Comparison of ENCODE assay signal across 9 cellular contexts in genomic region chr1:156813298-156813697, GRCh38. TPM values are rescaled to one million over a fixed set of nuclear protein-coding genes. Genes with fewer than 3 reads are reported as not detected.
DNase-seq lines count a peak whose midpoint lies in the region; ATAC-seq, FAIRE-seq and TF ChIP-seq lines count a peak whose summit lies in the region.
"Had no signal": no experiment of that assay in that cellular context is flagged by ENCODE, and none has a peak within 500 bp of the region (broad histone marks: within the 10 kb centered on the region; RNA-seq: fewer than 3 reads in every experiment).

No MANE protein-coding gene starts in this region.

- no peaks in the 10 kb centered on the region for H3K79me2 ChIP-seq in keratinocyte (ENCODE audit: control insufficient read depth, insufficient read depth, low read length)

- H3K27ac ChIP-seq in keratinocyte (ENCODE audit: control insufficient read depth, insufficient read depth, low read length), result no peak overlapping the region
- no peak overlapping the region for H3K27ac ChIP-seq in adrenal gland

- H3K4me3 Mint-ChIP-seq in activated naive CD8-positive, alpha-beta T cell, result peak overlapping the region; percentile 93
- H3K4me3 Mint-ChIP-seq in stimulated activated naive CD8-positive, alpha-beta T cell treated with anti-CD3 and anti-CD28 coated beads, Interleukin-15, amount 100 ng/mL, for 72 hours, result peak overlapping the region; percentile 93 to 96

- H3K27ac Mint-ChIP-seq in activated naive CD8-positive, alpha-beta T cell, result peak overlapping the region; percentile 72
- H3K27ac Mint-ChIP-seq in stimulated activated naive CD8-positive, alpha-beta T cell treated with anti-CD3 and anti-CD28 coated beads, Interleukin-15, amount 100 ng/mL, for 72 hours, result no peak overlapping the region

- H3K9ac ChIP-seq in keratinocyte (ENCODE audit: control insufficient read depth, extremely low read depth, insufficient read depth, low read length), result no peak overlapping the region

- TF ChIP-seq POLR2A in adrenal gland (IDR thresholded peaks at IDR 0.05) (no peak), H54 (IDR thresholded peaks at IDR 0.05; ENCODE audit: low read depth, low read length) (no peak)

- no peaks in the 10 kb centered on the region for H3K36me3 ChIP-seq in keratinocyte (ENCODE audit: control insufficient read depth in 2 of 2, extremely low read depth in 1 of 2, insufficient read depth in 2 of 2, low read length in 2 of 2)
- no peaks in the 10 kb centered on the region for H3K36me3 ChIP-seq in adrenal gland (replicated peaks in 1 of 2)

- H4K20me1 ChIP-seq in keratinocyte (ENCODE audit: control insufficient read depth, extremely low read depth, insufficient read depth, low read length), result no peaks in the 10 kb centered on the region

- H3K9me3 Mint-ChIP-seq in activated naive CD8-positive, alpha-beta T cell (ENCODE audit: low read depth), result no peaks in the 10 kb centered on the region
- H3K9me3 Mint-ChIP-seq in stimulated activated naive CD8-positive, alpha-beta T cell treated with anti-CD3 and anti-CD28 coated beads, Interleukin-15, amount 100 ng/mL, for 72 hours, result no peaks in the 10 kb centered on the region

- no peak for FAIRE-seq in keratinocyte (lab: Jason Lieb, UNC)
- no peak for FAIRE-seq in H54 (lab: Jason Lieb, UNC)

- ATAC-seq in stimulated activated naive CD8-positive, alpha-beta T cell treated with anti-CD3 and anti-CD28 coated beads, Interleukin-15, amount 100 ng/mL, for 72 hours, result no peak

- H3K4me3 ChIP-seq in keratinocyte (ENCODE audit: control insufficient read depth in 2 of 3, extremely low read depth in 1 of 3, insufficient read depth in 2 of 3, low read depth in 1 of 3, low read length in 3 of 3) (peak overlapping the region; percentile 25 to 59 (median 27)), adrenal gland (peak overlapping the region in 2 of 4 donors; percentile 10 to 54)

- intact Hi-C loops in adrenal gland (cut with DNase I), result no loop called here

- dilution Hi-C loops in keratinocyte (cut with MboI; ENCODE audit: extremely low pct_ligation_motif_present, low sequenced_read_pairs), result no loop called here

- DNase-seq in DMS53 (lab: John Stamatoyannopoulos, UW) (peak; percentile 48), DMS53 treated with DMSO at 0.1 percent for 48 hours (lab: John Stamatoyannopoulos, UW; ENCODE audit: unreplicated experiment) (no peak), keratinocyte (ENCODE audit: low read depth, low spot score) (no peak), adrenal gland (no peak), RPMI8226 (no peak), H54 (ENCODE audit: insufficient read length, low spot score) (no peak)
- no peak for DNase-seq in stimulated activated naive CD8-positive, alpha-beta T cell treated with anti-CD3 and anti-CD28 coated beads, Interleukin-15, amount 100 ng/mL, for 72 hours
- DNase-seq: KBM-7 had no signal

- H2AFZ ChIP-seq in keratinocyte (ENCODE audit: control insufficient read depth, low read length), result peak overlapping the region; percentile 34

- H3K4me1 ChIP-seq in keratinocyte (ENCODE audit: control insufficient read depth, extremely low read depth, insufficient read depth, low read length) (peaks cover 48% of the 10 kb centered on the region), adrenal gland (replicated peaks in 1 of 2) (peaks cover 12 to 22% of the 10 kb centered on the region in 2 donors)

- no peaks in the 10 kb centered on the region for H3K27me3 Mint-ChIP-seq in activated naive CD8-positive, alpha-beta T cell
- no peaks in the 10 kb centered on the region for H3K27me3 Mint-ChIP-seq in stimulated activated naive CD8-positive, alpha-beta T cell treated with anti-CD3 and anti-CD28 coated beads, Interleukin-15, amount 100 ng/mL, for 72 hours

- WGBS in adrenal gland, 4 donors, result 39 to 53% (median 46%) methylated on average over 10 of the region's 10 CpGs

- no peak for TF ChIP-seq CTCF in keratinocyte (optimal IDR thresholded peaks at IDR 0.05 in 1 of 3, IDR thresholded peaks at IDR 0.05 in 1 of 3, conservative IDR thresholded peaks at IDR 0.05 in 1 of 3; ENCODE audit: extremely low read depth in 1 of 3, insufficient read depth in 2 of 3, low read length in 3 of 3)
- no peak for TF ChIP-seq CTCF in adrenal gland (IDR thresholded peaks at IDR 0.05)

- H3K27me3 ChIP-seq in keratinocyte (ENCODE audit: control insufficient read depth, extremely low read depth, insufficient read depth, low read length) (no peaks in the 10 kb centered on the region), adrenal gland (no peaks in the 10 kb centered on the region)

- peaks cover 29% of the 10 kb centered on the region for H3K36me3 Mint-ChIP-seq in activated naive CD8-positive, alpha-beta T cell

- H3K4me2 ChIP-seq in keratinocyte (ENCODE audit: control insufficient read depth, extremely low read depth, insufficient read depth, low read depth, low read length), result peak overlapping the region; percentile 69

- H3K9me1 ChIP-seq in keratinocyte (ENCODE audit: control insufficient read depth, extremely low read depth, insufficient read depth, low read length), result no peaks in the 10 kb centered on the region

- no peaks in the 10 kb centered on the region for H3K9me3 ChIP-seq in keratinocyte (ENCODE audit: control insufficient read depth, low read depth, low read length)
- H3K9me3 ChIP-seq in adrenal gland (replicated peaks in 1 of 3), result no peaks in the 10 kb centered on the region

- H3K4me1 Mint-ChIP-seq in activated naive CD8-positive, alpha-beta T cell (ENCODE audit: low read depth), result peaks cover 57% of the 10 kb centered on the region
- peaks cover 82% of the 10 kb centered on the region for H3K4me1 Mint-ChIP-seq in stimulated activated naive CD8-positive, alpha-beta T cell treated with anti-CD3 and anti-CD28 coated beads, Interleukin-15, amount 100 ng/mL, for 72 hours

RNA-seq across cellular contexts. Expression of gene SH2D2A, which starts 3.4 kb away (rescaled TPM):
- polyA plus RNA-seq in keratinocyte (1.9 to 4.5 TPM (median 2.5 TPM) in 3 replicates), adrenal gland (1 to 10 TPM in 1 of 3 donors, under 1 TPM in 2; 0.40 to 3.9 (median 0.91) TPM)
- 0.25 TPM for polyA plus RNA-seq in keratinocyte (2011; ENCODE audit: low read depth)
- polyA plus RNA-seq in keratinocyte (2011; cell fraction: cytosol; rRNA removed), result 1.8 and 4.2 TPM in 2 replicates
- 2.9 and 4.9 TPM in 2 replicates for polyA plus RNA-seq in keratinocyte (2011; cell fraction: nucleus; rRNA removed)
- polyA plus RNA-seq in keratinocyte (2012; ENCODE audit: low replicate concordance), result 2.1 and 6.8 TPM in 2 replicates
- polyA minus RNA-seq in keratinocyte, result 0.83 to 4.2 TPM (median 0.89 TPM) in 3 replicates
- polyA minus RNA-seq in keratinocyte (2011; cell fraction: cytosol; rRNA and poly(A)+ RNA removed), result 5.2 TPM
- 4.2 and 4.4 TPM in 2 replicates for polyA minus RNA-seq in keratinocyte (2011; cell fraction: nucleus; rRNA and poly(A)+ RNA removed)
- 1 to 10 TPM in 5 of 8 donors, under 1 TPM in 2, not detected in 1; 0.61 to 4.8 (median 2.2) TPM for total RNA-seq in adrenal gland

RNA-seq across cellular contexts. Expression of gene INSRR, which starts 45.6 kb away (rescaled TPM):
- polyA plus RNA-seq in keratinocyte, result not detected in 3 replicates
- polyA plus RNA-seq in keratinocyte (2011; ENCODE audit: low read depth), result not detected
- polyA plus RNA-seq in keratinocyte (2011; cell fraction: cytosol; rRNA removed), result not detected in 2 replicates
- polyA plus RNA-seq in keratinocyte (2011; cell fraction: nucleus; rRNA removed), result not detected in 2 replicates
- polyA plus RNA-seq in keratinocyte (2012; ENCODE audit: low replicate concordance), result not detected in 2 replicates
- polyA minus RNA-seq in keratinocyte, result not detected in 3 replicates
- polyA minus RNA-seq in keratinocyte (2011; cell fraction: cytosol; rRNA and poly(A)+ RNA removed), result not detected
- polyA minus RNA-seq in keratinocyte (2011; cell fraction: nucleus; rRNA and poly(A)+ RNA removed), result not detected in 2 replicates
- 1 to 10 TPM in 1 of 8 donors, under 1 TPM in 5, not detected in 2; 0.04 to 1.3 (median 0.25) TPM for total RNA-seq in adrenal gland
- polyA plus RNA-seq in adrenal gland, result 1 to 10 TPM in 2 of 3 donors, under 1 TPM in 1; 0.22 to 8.7 (median 1.5) TPM

RNA-seq across cellular contexts. Expression of gene PRCC, which starts 46.0 kb away (rescaled TPM):
- polyA plus RNA-seq in keratinocyte (29.9 to 70.7 TPM (median 40.4 TPM) in 3 replicates), adrenal gland (100 to 1,000 TPM in 1 of 3 donors, 10 to 100 TPM in 2; 63.4 to 137 (median 67.6) TPM)
- 21.7 TPM for polyA plus RNA-seq in keratinocyte (2011; ENCODE audit: low read depth)
- 41.7 and 46.6 TPM in 2 replicates for polyA plus RNA-seq in keratinocyte (2011; cell fraction: cytosol; rRNA removed)
- polyA plus RNA-seq in keratinocyte (2011; cell fraction: nucleus; rRNA removed), result 54.2 and 58.5 TPM in 2 replicates
- 42.9 and 47.9 TPM in 2 replicates for polyA plus RNA-seq in keratinocyte (2012; ENCODE audit: low replicate concordance)
- 60.5 to 95.5 TPM (median 69.6 TPM) in 3 replicates for polyA minus RNA-seq in keratinocyte
- 48.7 TPM for polyA minus RNA-seq in keratinocyte (2011; cell fraction: cytosol; rRNA and poly(A)+ RNA removed)
- 32.6 and 42.6 TPM in 2 replicates for polyA minus RNA-seq in keratinocyte (2011; cell fraction: nucleus; rRNA and poly(A)+ RNA removed)
- 10 to 100 TPM; 42.4 to 77.5 (median 57.2) TPM for total RNA-seq in adrenal gland

RNA-seq across cellular contexts. Expression of gene NTRK1, which starts 47.4 kb away (rescaled TPM):
- polyA plus RNA-seq in keratinocyte, result 0.03 to 0.06 TPM (median 0.05 TPM) in 3 replicates
- not detected for polyA plus RNA-seq in keratinocyte (2011; ENCODE audit: low read depth)
- polyA plus RNA-seq in keratinocyte (2011; cell fraction: cytosol; rRNA removed), result not detected in 2 replicates
- 0.07 TPM in 1 of 2 replicates, not detected in the other for polyA plus RNA-seq in keratinocyte (2011; cell fraction: nucleus; rRNA removed)
- not detected in 2 replicates for polyA plus RNA-seq in keratinocyte (2012; ENCODE audit: low replicate concordance)
- not detected in 3 replicates for polyA minus RNA-seq in keratinocyte
- not detected for polyA minus RNA-seq in keratinocyte (2011; cell fraction: cytosol; rRNA and poly(A)+ RNA removed)
- polyA minus RNA-seq in keratinocyte (2011; cell fraction: nucleus; rRNA and poly(A)+ RNA removed), result not detected in 2 replicates
- total RNA-seq in adrenal gland, result 10 to 100 TPM in 1 of 8 donors, 1 to 10 TPM in 2, under 1 TPM in 4, not detected in 1; 0.26 to 11.2 (median 0.78) TPM
- polyA plus RNA-seq in adrenal gland, result 10 to 100 TPM in 2 of 3 donors, 1 to 10 TPM in 1; 1.1 to 22.6 (median 13.6) TPM
